Comparison of ENCODE assay signal across 5 cellular contexts in genomic region chr17:74870028-74870427, GRCh38. TPM values are rescaled to one million over a fixed set of nuclear protein-coding genes. Genes with fewer than 3 reads are reported as not detected.
"Had no signal": no experiment of that assay in that cellular context is flagged by ENCODE, and none has a peak within 500 bp of the region (broad histone marks: within the 10 kb centered on the region; RNA-seq: fewer than 3 reads in every experiment).

No MANE protein-coding gene starts in this region.

RNA-seq across cellular contexts. Expression of gene GRIN2C, which starts 10.3 kb away (rescaled TPM):
- total RNA-seq: SJCRH30, SK-MEL-5 had no signal

RNA-seq across cellular contexts. Expression of gene FADS6, which starts 23.4 kb away (rescaled TPM):
- total RNA-seq: M059J, PC-3, SJCRH30, SK-MEL-5 had no signal

RNA-seq across cellular contexts. Expression of gene USH1G, which starts 53.0 kb away (rescaled TPM):
- total RNA-seq: M059J, Right ventricle myocardium inferior, SK-MEL-5 had no signal

RNA-seq across cellular contexts. Expression of gene OTOP2, which starts 54.0 kb away (rescaled TPM):
- total RNA-seq: M059J, PC-3, Right ventricle myocardium inferior, SJCRH30, SK-MEL-5 had no signal
